Comparison of ENCODE assay signal across 19 cellular contexts in the genomic region with DNA sequence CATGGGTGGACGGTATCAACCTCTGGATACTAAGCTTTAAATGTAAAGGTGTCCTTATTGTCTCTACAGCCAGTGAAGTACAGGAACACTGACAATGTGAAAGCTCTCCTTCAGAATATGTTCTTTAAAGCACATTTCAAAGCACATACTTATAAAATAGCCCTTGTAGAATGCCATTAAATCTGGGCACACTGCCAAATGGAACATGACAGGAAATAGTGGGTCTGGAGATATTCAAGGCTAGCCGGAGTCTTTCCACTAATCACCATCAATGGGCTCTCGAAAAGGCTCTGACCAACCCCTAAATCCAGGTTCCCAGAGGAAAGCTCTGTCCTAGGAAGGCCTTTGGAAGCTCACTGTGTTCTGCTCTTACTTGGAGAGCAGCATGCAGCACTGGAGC. TPM values are rescaled to one million over a fixed set of nuclear protein-coding genes. Genes with fewer than 3 reads are reported as not detected.
DNase-seq lines count a peak whose midpoint lies in the region; TF ChIP-seq lines count a peak whose summit lies in the region.
"Had no signal": no experiment of that assay in that cellular context is flagged by ENCODE, and none has a peak within 500 bp of the region (broad histone marks: within the 10 kb centered on the region; RNA-seq: fewer than 3 reads in every experiment).

No MANE protein-coding gene starts in this region.

- H3K4me3 Mint-ChIP-seq in endothelial cell (ENCODE audit: unreplicated experiment): no peak overlapping the region
- H3K4me3 Mint-ChIP-seq: activated CD4-positive, alpha-beta T cell treated with anti-CD3 and anti-CD28 coated beads, Interleukin-2, amount 10 ng/mL, durations not matched to agents 24 days and 14 days; activated naive CD8-positive, alpha-beta T cell treated with anti-CD3 and anti-CD28 coated beads, Interleukin-2, amount 10 ng/mL, durations not matched to agents 7 days and 5 days; CD4-positive, CD25-positive, alpha-beta regulatory T cell; IgD-negative memory B cell; nephron; stimulated activated effector memory CD8-positive, alpha-beta T cell treated with anti-CD3 and anti-CD28 coated beads, Interleukin-12 subunit alpha, Interleukin-12 subunit beta, amount 100 ng/mL, for 72 hours; T-cell had no signal

- no peak for TF ChIP-seq CTCF in endothelial cell (IDR thresholded peaks at IDR 0.05; ENCODE audit: unreplicated experiment)

- H3K9me3 Mint-ChIP-seq in endothelial cell (ENCODE audit: unreplicated experiment): no peaks in the 10 kb centered on the region
- H3K9me3 Mint-ChIP-seq: activated CD4-positive, alpha-beta T cell treated with anti-CD3 and anti-CD28 coated beads, Interleukin-2, amount 10 ng/mL, durations not matched to agents 24 days and 14 days; activated naive CD8-positive, alpha-beta T cell treated with anti-CD3 and anti-CD28 coated beads, Interleukin-2, amount 10 ng/mL, durations not matched to agents 7 days and 5 days; activated T-helper 2 cell treated with anti-CD3 and anti-CD28 coated beads, Interferon-gamma antibody, Interleukin-2, Interleukin-4, amounts not matched to agents 10 μg/mL and 5 μg/mL and 100 μg/mL, durations not matched to agents 14 hours and 24 hours and 36 hours; stimulated activated effector memory CD8-positive, alpha-beta T cell treated with anti-CD3 and anti-CD28 coated beads, Interleukin-12 subunit alpha, Interleukin-12 subunit beta, amount 100 ng/mL, for 72 hours had no signal

- no peaks in the 10 kb centered on the region for H3K36me3 Mint-ChIP-seq in endothelial cell (ENCODE audit: low read depth, unreplicated experiment)
- H3K36me3 Mint-ChIP-seq: activated naive CD8-positive, alpha-beta T cell treated with anti-CD3 and anti-CD28 coated beads, Interleukin-2, amount 10 ng/mL, durations not matched to agents 7 days and 5 days; CD4-positive, CD25-positive, alpha-beta regulatory T cell; IgD-negative memory B cell; stimulated activated effector memory CD8-positive, alpha-beta T cell treated with anti-CD3 and anti-CD28 coated beads, Interleukin-12 subunit alpha, Interleukin-12 subunit beta, amount 100 ng/mL, for 72 hours; T-cell had no signal

- no peaks in the 10 kb centered on the region for H3K4me1 Mint-ChIP-seq in endothelial cell (ENCODE audit: unreplicated experiment)
- H3K4me1 Mint-ChIP-seq: activated CD4-positive, alpha-beta T cell treated with anti-CD3 and anti-CD28 coated beads, Interleukin-2, amount 10 ng/mL, durations not matched to agents 24 days and 14 days; activated naive CD8-positive, alpha-beta T cell treated with anti-CD3 and anti-CD28 coated beads, Interleukin-2, amount 10 ng/mL, durations not matched to agents 7 days and 5 days; CD4-positive, CD25-positive, alpha-beta regulatory T cell; IgD-negative memory B cell; stimulated activated effector memory CD8-positive, alpha-beta T cell treated with anti-CD3 and anti-CD28 coated beads, Interleukin-12 subunit alpha, Interleukin-12 subunit beta, amount 100 ng/mL, for 72 hours; T-cell had no signal

- H3K27me3 ChIP-seq in H7 (ENCODE audit: control insufficient read depth, insufficient read depth, low read length): no peaks in the 10 kb centered on the region
- H3K27me3 ChIP-seq: body of pancreas had no signal

- H3K27ac Mint-ChIP-seq in endothelial cell (ENCODE audit: unreplicated experiment): no peak overlapping the region
- H3K27ac Mint-ChIP-seq: activated CD4-positive, alpha-beta T cell treated with anti-CD3 and anti-CD28 coated beads, Interleukin-2, amount 10 ng/mL, durations not matched to agents 24 days and 14 days; activated naive CD8-positive, alpha-beta T cell treated with anti-CD3 and anti-CD28 coated beads, Interleukin-2, amount 10 ng/mL, durations not matched to agents 7 days and 5 days; activated T-helper 2 cell treated with anti-CD3 and anti-CD28 coated beads, Interferon-gamma antibody, Interleukin-2, Interleukin-4, amounts not matched to agents 10 μg/mL and 5 μg/mL and 100 μg/mL, durations not matched to agents 14 hours and 24 hours and 36 hours; CD4-positive, CD25-positive, alpha-beta regulatory T cell; IgD-negative memory B cell; nephron; stimulated activated effector memory CD8-positive, alpha-beta T cell treated with anti-CD3 and anti-CD28 coated beads, Interleukin-12 subunit alpha, Interleukin-12 subunit beta, amount 100 ng/mL, for 72 hours; T-cell had no signal

- no peaks in the 10 kb centered on the region for H3K27me3 Mint-ChIP-seq in endothelial cell (ENCODE audit: unreplicated experiment)
- H3K27me3 Mint-ChIP-seq: activated CD4-positive, alpha-beta T cell treated with anti-CD3 and anti-CD28 coated beads, Interleukin-2, amount 10 ng/mL, durations not matched to agents 24 days and 14 days; activated naive CD8-positive, alpha-beta T cell treated with anti-CD3 and anti-CD28 coated beads, Interleukin-2, amount 10 ng/mL, durations not matched to agents 7 days and 5 days; CD4-positive, CD25-positive, alpha-beta regulatory T cell had no signal

- peak; percentile 29 for DNase-seq in HT-29 (ENCODE audit: low spot score)
- DNase-seq in NCI-H1436 treated with DMSO at 0.1 percent for 48 hours (lab: John Stamatoyannopoulos, UW): peak; percentile 42
- DNase-seq in NCI-H748 (lab: John Stamatoyannopoulos, UW; ENCODE audit: unreplicated experiment): peak; percentile 86
- peak; percentile 48 for DNase-seq in left kidney (ENCODE audit: low read depth, low spot score)
- no peak for DNase-seq in H7
- no peak for DNase-seq in NCI-H526 treated with DMSO at 0.1 percent for 48 hours (lab: John Stamatoyannopoulos, UW)
- no peak for DNase-seq in endothelial cell (ENCODE audit: low spot score)
- DNase-seq: activated CD4-positive, alpha-beta T cell treated with anti-CD3 and anti-CD28 coated beads, Interleukin-2, amount 10 ng/mL, durations not matched to agents 24 days and 14 days; activated naive CD8-positive, alpha-beta T cell treated with anti-CD3 and anti-CD28 coated beads, Interleukin-2, amount 10 ng/mL, durations not matched to agents 7 days and 5 days; body of pancreas; CD4-positive, CD25-positive, alpha-beta regulatory T cell; left ventricle myocardium inferior; MM.1S; NCI-H446 treated with DMSO at 0.1 percent for 48 hours; T-cell had no signal

- no peaks in the 10 kb centered on the region for H3K36me3 ChIP-seq in H7 (replicated peaks; ENCODE audit: control insufficient read depth, insufficient read depth, low read length)
- H3K36me3 ChIP-seq: left ventricle myocardium inferior had no signal

- H3K4me3 ChIP-seq in H7 (ENCODE audit: insufficient read depth, low read depth, low read length): no peak overlapping the region
- H3K4me3 ChIP-seq: body of pancreas, left ventricle myocardium inferior had no signal

RNA-seq across cellular contexts. Expression of a gene that starts 46.6 kb away (rescaled TPM):
- not detected in 2 replicates for total RNA-seq in HT-29 (2014; rRNA removed; shearing (Covaris generic))
- 1.1 and 1.4 TPM in 2 replicates for total RNA-seq in H7 (2014; rRNA removed; shearing (Covaris generic))
- not detected for total RNA-seq in endothelial cell (ENCODE audit: unreplicated experiment)
- total RNA-seq: activated CD4-positive, alpha-beta T cell treated with anti-CD3 and anti-CD28 coated beads, Interleukin-2, amount 10 ng/mL, durations not matched to agents 24 days and 14 days; activated naive CD8-positive, alpha-beta T cell treated with anti-CD3 and anti-CD28 coated beads, Interleukin-2, amount 10 ng/mL, durations not matched to agents 7 days and 5 days; activated T-helper 2 cell treated with anti-CD3 and anti-CD28 coated beads, Interferon-gamma antibody, Interleukin-2, Interleukin-4, amounts not matched to agents 10 μg/mL and 5 μg/mL and 100 μg/mL, durations not matched to agents 14 hours and 24 hours and 36 hours; CD4-positive, CD25-positive, alpha-beta regulatory T cell; T-cell had no signal

Comparison
In these comparisons a context has a peak if more than half of its experiments do, and no peak if none do; other contexts are left out.
1. DNase-seq: peak in HT-29 (single experiment), NCI-H1436 treated with DMSO at 0.1 percent for 48 hours (single experiment), NCI-H748 (single experiment) and left kidney (single experiment); none in H7 (single experiment), NCI-H526 treated with DMSO at 0.1 percent for 48 hours (single experiment) and endothelial cell (single experiment).